Comparison of ENCODE assay signal across 17 cellular contexts in genomic region chr14:92959761-92960680, GRCh38. TPM values are rescaled to one million over a fixed set of nuclear protein-coding genes. Genes with fewer than 3 reads are reported as not detected.
DNase-seq lines count a peak whose midpoint lies in the region; ATAC-seq and TF ChIP-seq lines count a peak whose summit lies in the region.
"Had no signal": no experiment of that assay in that cellular context is flagged by ENCODE, and none has a peak within 500 bp of the region (broad histone marks: within the 10 kb centered on the region; RNA-seq: fewer than 3 reads in every experiment).

No MANE protein-coding gene starts in this region.

- DNase-seq in COR-L47 (lab: John Stamatoyannopoulos, UW) (peak; percentile 70), NCI-H2081 (lab: John Stamatoyannopoulos, UW) (peak; percentile 81 to 90), right cardiac atrium (peak; percentile 6 to 47 (median 24)), GM23248 (no peak), mesenteric fat pad (ENCODE audit: low spot score) (no peak), esophagus muscularis mucosa (ENCODE audit: extremely low spot score) (no peak)
- no peak for DNase-seq in activated CD4-positive, alpha-beta T cell treated with anti-CD3 and anti-CD28 coated beads for 48 hours
- DNase-seq: activated CD4-positive, CD25-positive, alpha-beta regulatory T cell treated with anti-CD3 and anti-CD28 coated beads, Interleukin-2, amount 50 U/mL, for 72 hours; activated CD8-positive, alpha-beta memory T cell treated with anti-CD3 and anti-CD28 coated beads, Interleukin-2, amount 50 U/mL, for 48 hours; activated naive CD4-positive, alpha-beta T cell treated with Interleukin-2 at 50 U/mL for 16 hours; lower lobe of right lung; naive thymus-derived CD4-positive, alpha-beta T cell; NCI-H446 treated with DMSO at 0.1 percent for 48 hours; Peyer's patch; T-helper 17 cell had no signal

- H3K27ac ChIP-seq in angular gyrus (ENCODE audit: low read depth, low read length) (peak overlapping the region; percentile 94), right cardiac atrium (ENCODE audit: low read length) (peak overlapping the region; percentile 31), GM23248 (no peak overlapping the region), esophagus muscularis mucosa (replicated peaks in 1 of 4) (peak overlapping the region in 1 of 4 donors; percentile 82)
- H3K27ac ChIP-seq: lower lobe of right lung, Peyer's patch had no signal

- no peak overlapping the region for H3K4me2 ChIP-seq in GM23248 (ENCODE audit: unreplicated experiment)

- no peaks in the 10 kb centered on the region for H3F3A ChIP-seq in GM23248 (ENCODE audit: insufficient read depth)

- H3K4me1 ChIP-seq in right cardiac atrium (ENCODE audit: control insufficient read depth, insufficient read depth, low read length) (peaks cover 2% of the 10 kb centered on the region), GM23248 (ENCODE audit: insufficient read depth) (peaks cover 8% of the 10 kb centered on the region), esophagus muscularis mucosa (peaks cover 35 to 56% (median 48%) of the 10 kb centered on the region in 4 donors)

- H3K4me3 ChIP-seq in right cardiac atrium (ENCODE audit: low read length) = no peak overlapping the region
- H3K4me3 ChIP-seq in GM23248 = no peak overlapping the region
- no peak overlapping the region for H3K4me3 ChIP-seq in esophagus muscularis mucosa
- H3K4me3 ChIP-seq: lower lobe of right lung, Peyer's patch had no signal

- H3K9me3 ChIP-seq in right cardiac atrium (ENCODE audit: control insufficient read depth, low read length) (no peaks in the 10 kb centered on the region), GM23248 (ENCODE audit: low read depth) (no peaks in the 10 kb centered on the region), esophagus muscularis mucosa (no peaks in the 10 kb centered on the region)
- H3K9me3 ChIP-seq: lower lobe of right lung, Peyer's patch had no signal

- 82% methylated on average over 30 of the region's 30 CpGs for WGBS in right cardiac atrium
- WGBS in GM23248 (ENCODE audit: low coverage in 1 of 2, low lambda C conversion rate in 2 of 2, missing lambda C conversion rate in 2 of 2), 2 experiments = 91 to 93% methylated on average over 30 of the region's 30 CpGs
- WGBS in esophagus muscularis mucosa = 93% methylated on average over 11 of the region's 30 CpGs

- no peak for TF ChIP-seq EP300 in esophagus muscularis mucosa (IDR thresholded peaks at IDR 0.05)

- TF ChIP-seq CTCF in esophagus muscularis mucosa (IDR thresholded peaks at IDR 0.05) = no peak

- H3K36me3 ChIP-seq in GM23248 (ENCODE audit: low read depth) = no peaks in the 10 kb centered on the region
- H3K36me3 ChIP-seq in esophagus muscularis mucosa = peaks cover 24 to 72% (median 59%) of the 10 kb centered on the region in 4 donors

- no peaks in the 10 kb centered on the region for H4K20me1 ChIP-seq in GM23248 (ENCODE audit: insufficient read depth)

- intact Hi-C loops in right cardiac atrium (cut with DNase I) = loop anchor here in 1 of 4 donors (10.0 kb wide), 1 partner anchor 155 kb away; the partner anchor contains the start of gene ITPK1
- intact Hi-C loops in esophagus muscularis mucosa (cut with DNase I) = no loop called here

- no peak for TF ChIP-seq POLR2A in esophagus muscularis mucosa (IDR thresholded peaks at IDR 0.05; ENCODE audit: low read depth)

- ATAC-seq in right cardiac atrium = no peak
- ATAC-seq: lower lobe of right lung, T-helper 17 cell had no signal

- no peaks in the 10 kb centered on the region for H3K9me2 ChIP-seq in GM23248 (ENCODE audit: insufficient read depth)

- in situ Hi-C loops in GM23248 (cut with MboI) = loop anchor here (10.0 kb wide), 1 partner anchor 175 kb away; no protein-coding TSS in a partner anchor

- H3K27me3 ChIP-seq in right cardiac atrium (ENCODE audit: control insufficient read depth, insufficient read depth) (no peaks in the 10 kb centered on the region), GM23248 (replicated peaks; ENCODE audit: insufficient read depth) (no peaks in the 10 kb centered on the region), esophagus muscularis mucosa (no peaks in the 10 kb centered on the region)
- H3K27me3 ChIP-seq: Peyer's patch had no signal

- H3K9ac ChIP-seq in GM23248 = no peak overlapping the region

- 0 out of 2 replicates have a peak, but pooled peaks cover 4% of the 10 kb centered on the region for H3K79me2 ChIP-seq in GM23248 (ENCODE audit: insufficient read depth)

- H2AFZ ChIP-seq in GM23248 = no peak overlapping the region

RNA-seq across cellular contexts. Expression of gene CHGA, which starts 37.1 kb away (rescaled TPM):
- not detected for total RNA-seq in right cardiac atrium
- polyA plus RNA-seq in right cardiac atrium = 0.16 TPM
- total RNA-seq in GM23248 (2014; rRNA removed; shearing (Covaris generic)) = not detected in 2 replicates
- polyA plus RNA-seq in GM23248 (2016; fragmentation: Nextera tagmentation; extraction: Ambion mirVana) = not detected in 2 replicates
- 0.22 TPM for total RNA-seq in mesenteric fat pad
- total RNA-seq in esophagus muscularis mucosa = 1 to 10 TPM; 1.2 to 2.5 (median 1.3) TPM
- total RNA-seq: naive thymus-derived CD4-positive, alpha-beta T cell; pulmonary artery endothelial cell; T-helper 17 cell had no signal
- polyA plus RNA-seq: naive thymus-derived CD4-positive, alpha-beta T cell had no signal

Comparison
In these comparisons a context has a peak if more than half of its experiments do, and no peak if none do; other contexts are left out.
1. DNase-seq: peak in COR-L47 (single experiment), NCI-H2081 (2 of 2) and right cardiac atrium (3 of 3); none in GM23248 (single experiment), activated CD4-positive, alpha-beta T cell treated with anti-CD3 and anti-CD28 coated beads for 48 hours (single experiment), mesenteric fat pad (single experiment) and esophagus muscularis mucosa (single experiment).